Comparison of ENCODE assay signal across 11 cellular contexts in genomic region chr5:132264546-132265335, GRCh38. TPM values are rescaled to one million over a fixed set of nuclear protein-coding genes. Genes with fewer than 3 reads are reported as not detected.
A peak's percentile ranks its signal among the peaks of the same experiment; 100 is the strongest.
DNase-seq lines count a peak whose midpoint lies in the region; ATAC-seq and TF ChIP-seq lines count a peak whose summit lies in the region.
"Had no signal": no experiment of that assay in that cellular context is flagged by ENCODE, and none has a peak within 500 bp of the region (broad histone marks: within the 10 kb centered on the region; RNA-seq: fewer than 3 reads in every experiment).

No MANE protein-coding gene starts in this region.

- H3K4me2 ChIP-seq in skeletal muscle satellite cell (ENCODE audit: low read length): peak overlapping the region; percentile 27

- H3K4me1 ChIP-seq in skeletal muscle satellite cell (ENCODE audit: control insufficient read depth, insufficient read depth, low read length): peaks cover 90% of the 10 kb centered on the region

- CTCF ChIA-PET in WTC11 (lab: Charles Lee): interaction anchor here (1.2 to 4.0 kb wide), 4 partner anchors 8 to 29 kb away, joined by 3 to 15 read pairs (median 8); no protein-coding TSS in a partner anchor

- peak overlapping the region; percentile 79 for H3K27ac ChIP-seq in layer of hippocampus (ENCODE audit: low read depth, low read length)

- TF ChIP-seq CTCF in GM13977 (IDR thresholded peaks at IDR 0.05; ENCODE audit: extremely low read depth, insufficient read depth, missing control alignments) (no peak), WTC11 (IDR thresholded peaks at IDR 0.05) (no peak)

- H3K27me3 ChIP-seq in layer of hippocampus (ENCODE audit: control insufficient read depth, insufficient read depth, low read length) (no peaks in the 10 kb centered on the region), skeletal muscle satellite cell (ENCODE audit: control insufficient read depth, insufficient read depth, low read length) (no peaks in the 10 kb centered on the region)

- no peaks in the 10 kb centered on the region for H3K27me3 Mint-ChIP-seq in activated T-helper 17 cell treated with anti-CD3 and anti-CD28 coated beads, Interleukin-2, amount 50 U/mL, for 72 hours
- no peaks in the 10 kb centered on the region for H3K27me3 Mint-ChIP-seq in WTC11 (ENCODE audit: low read depth)
- H3K27me3 Mint-ChIP-seq in activated T-cell treated with anti-CD3 and anti-CD28 coated beads, Interleukin-2, amount 50 U/mL, for 24 hours: no peaks in the 10 kb centered on the region

- H3K9me3 ChIP-seq in skeletal muscle satellite cell (replicated peaks; ENCODE audit: low read length): no peaks in the 10 kb centered on the region

- ATAC-seq in activated T-helper 17 cell treated with anti-CD3 and anti-CD28 coated beads, Interleukin-2, amount 50 U/mL, for 72 hours (replicated peaks): no peak
- no peak for ATAC-seq in WTC11

- peaks cover 10% of the 10 kb centered on the region for H3K4me1 Mint-ChIP-seq in activated T-helper 17 cell treated with anti-CD3 and anti-CD28 coated beads, Interleukin-2, amount 50 U/mL, for 72 hours
- H3K4me1 Mint-ChIP-seq in WTC11: no peaks in the 10 kb centered on the region
- peaks cover 50% of the 10 kb centered on the region for H3K4me1 Mint-ChIP-seq in activated T-cell treated with anti-CD3 and anti-CD28 coated beads, Interleukin-2, amount 50 U/mL, for 24 hours (ENCODE audit: low read depth)
- H3K4me1 Mint-ChIP-seq: activated naive CD4-positive, alpha-beta T cell treated with anti-CD3 and anti-CD28 coated beads, Interleukin-2, amount 10 ng/mL, durations not matched to agents 7 days and 5 days had no signal

- POLR2A ChIA-PET in WTC11 (lab: Charles Lee): no interaction called here

- H3K9me3 Mint-ChIP-seq in activated T-helper 17 cell treated with anti-CD3 and anti-CD28 coated beads, Interleukin-2, amount 50 U/mL, for 72 hours: no peaks in the 10 kb centered on the region
- H3K9me3 Mint-ChIP-seq in WTC11: no peaks in the 10 kb centered on the region
- no peaks in the 10 kb centered on the region for H3K9me3 Mint-ChIP-seq in activated T-cell treated with anti-CD3 and anti-CD28 coated beads, Interleukin-2, amount 50 U/mL, for 24 hours
- H3K9me3 Mint-ChIP-seq: activated naive CD4-positive, alpha-beta T cell treated with anti-CD3 and anti-CD28 coated beads, Interleukin-2, amount 10 ng/mL, durations not matched to agents 7 days and 5 days had no signal

- no peaks in the 10 kb centered on the region for H3K36me3 Mint-ChIP-seq in activated T-helper 17 cell treated with anti-CD3 and anti-CD28 coated beads, Interleukin-2, amount 50 U/mL, for 72 hours (ENCODE audit: low read depth)
- H3K36me3 Mint-ChIP-seq in WTC11: no peaks in the 10 kb centered on the region
- H3K36me3 Mint-ChIP-seq in activated T-cell treated with anti-CD3 and anti-CD28 coated beads, Interleukin-2, amount 50 U/mL, for 24 hours (ENCODE audit: low read depth): no peaks in the 10 kb centered on the region
- H3K36me3 Mint-ChIP-seq: activated naive CD4-positive, alpha-beta T cell treated with anti-CD3 and anti-CD28 coated beads, Interleukin-2, amount 10 ng/mL, durations not matched to agents 7 days and 5 days had no signal

- H3K27ac Mint-ChIP-seq in activated T-helper 17 cell treated with anti-CD3 and anti-CD28 coated beads, Interleukin-2, amount 50 U/mL, for 72 hours: peak overlapping the region; percentile 16
- no peak overlapping the region for H3K27ac Mint-ChIP-seq in WTC11
- no peak overlapping the region for H3K27ac Mint-ChIP-seq in activated T-cell treated with anti-CD3 and anti-CD28 coated beads, Interleukin-2, amount 50 U/mL, for 24 hours
- H3K27ac Mint-ChIP-seq: activated naive CD4-positive, alpha-beta T cell treated with anti-CD3 and anti-CD28 coated beads, Interleukin-2, amount 10 ng/mL, durations not matched to agents 7 days and 5 days had no signal

- DNase-seq in GM13977 (ENCODE audit: low spot score) (peak; percentile 23), WTC11 (ENCODE audit: low spot score) (no peak), NCI-H69 (lab: John Stamatoyannopoulos, UW) (no peak), COLO668 (lab: John Stamatoyannopoulos, UW; ENCODE audit: unreplicated experiment) (no peak)
- no peak for DNase-seq in activated T-cell treated with anti-CD3 and anti-CD28 coated beads, Interleukin-2, amount 50 U/mL, for 24 hours
- DNase-seq: activated naive CD4-positive, alpha-beta T cell treated with anti-CD3 and anti-CD28 coated beads, Interleukin-2, amount 10 ng/mL, durations not matched to agents 7 days and 5 days; NCI-H1048; NK-92 treated with Interleukin-12 subunit alpha and Interleukin-12 subunit beta, amount 100 ng/mL, for 24 hours had no signal

- no peak overlapping the region for H3K4me3 ChIP-seq in skeletal muscle satellite cell (ENCODE audit: low read length)

- peak overlapping the region; percentile 69 for H3K9ac ChIP-seq in skeletal muscle satellite cell (ENCODE audit: low read depth, low read length)

- peaks cover 90% of the 10 kb centered on the region for H3K36me3 ChIP-seq in skeletal muscle satellite cell (ENCODE audit: insufficient read depth, low read length)

- in situ Hi-C loops in GM13977 (cut with MboI; ENCODE audit: low pct_unique_long_range_greater_than_20kb, low sequenced_read_pairs, unreplicated experiment): no loop called here

- no peak overlapping the region for H3K4me3 Mint-ChIP-seq in activated T-helper 17 cell treated with anti-CD3 and anti-CD28 coated beads, Interleukin-2, amount 50 U/mL, for 72 hours
- H3K4me3 Mint-ChIP-seq in WTC11: no peak overlapping the region
- H3K4me3 Mint-ChIP-seq in activated T-cell treated with anti-CD3 and anti-CD28 coated beads, Interleukin-2, amount 50 U/mL, for 24 hours: no peak overlapping the region
- H3K4me3 Mint-ChIP-seq: activated naive CD4-positive, alpha-beta T cell treated with anti-CD3 and anti-CD28 coated beads, Interleukin-2, amount 10 ng/mL, durations not matched to agents 7 days and 5 days had no signal

TF ChIP-seq in WTC11, 78 proteins besides CTCF, POLR2A, EP300 and RAD21:
- no peak for TF ChIP-seq ZNF263 (CRISPR knock-in tag; IDR thresholded peaks at IDR 0.05; ENCODE audit: low read depth)
- TF ChIP-seq ZNF219 (CRISPR knock-in tag; IDR thresholded peaks at IDR 0.05; ENCODE audit: borderline replicate concordance): no peak
- no peak for TF ChIP-seq ZNF425 (CRISPR knock-in tag; conservative IDR thresholded peaks at IDR 0.05)
- TF ChIP-seq NR1H2 (CRISPR knock-in tag; IDR thresholded peaks at IDR 0.05): no peak
- no peak for TF ChIP-seq SMAD3 (CRISPR knock-in tag; IDR thresholded peaks at IDR 0.05; ENCODE audit: borderline replicate concordance)
- TF ChIP-seq ZNF317 (CRISPR knock-in tag; IDR thresholded peaks at IDR 0.05; ENCODE audit: borderline replicate concordance, low read depth): no peak
- no peak for TF ChIP-seq MLX (CRISPR knock-in tag; IDR thresholded peaks at IDR 0.05)
- TF ChIP-seq IRF2 (CRISPR knock-in tag; IDR thresholded peaks at IDR 0.05; ENCODE audit: borderline replicate concordance, low read depth): no peak

RNA-seq across cellular contexts. Expression of gene PDLIM4, which starts 7.2 kb away (rescaled TPM):
- not detected for total RNA-seq in activated T-helper 17 cell treated with anti-CD3 and anti-CD28 coated beads, Interleukin-2, amount 50 U/mL, for 72 hours
- total RNA-seq in skeletal muscle satellite cell (2012; rRNA removed): 90.4 and 97.1 TPM in 2 replicates
- total RNA-seq in WTC11 (2021): 10.6 to 15.2 TPM (median 11.4 TPM) in 3 replicates

RNA-seq across cellular contexts. Expression of gene SLC22A4, which starts 29.5 kb away (rescaled TPM):
- total RNA-seq in activated T-helper 17 cell treated with anti-CD3 and anti-CD28 coated beads, Interleukin-2, amount 50 U/mL, for 72 hours: under 1 TPM; 0.58 to 0.93 TPM
- 5.7 and 7.4 TPM in 2 replicates for total RNA-seq in skeletal muscle satellite cell (2012; rRNA removed)
- 0.34 to 0.50 TPM (median 0.35 TPM) in 3 replicates for total RNA-seq in WTC11 (2021)

RNA-seq across cellular contexts. Expression of gene P4HA2, which starts 37.1 kb away (rescaled TPM):
- total RNA-seq in activated T-helper 17 cell treated with anti-CD3 and anti-CD28 coated beads, Interleukin-2, amount 50 U/mL, for 72 hours: 10 to 100 TPM in 1 of 2 donors, 1 to 10 TPM in 1; 8.4 to 22.9 TPM
- total RNA-seq in skeletal muscle satellite cell (2012; rRNA removed): 149 and 191 TPM in 2 replicates
- 15.1 to 19.0 TPM (median 17.8 TPM) in 3 replicates for total RNA-seq in WTC11 (2021)

Comparison
In these comparisons a context has a peak if more than half of its experiments do, and no peak if none do; other contexts are left out.
1. RNA of gene PDLIM4, which starts 7.2 kb away (total RNA-seq): 10.6 to 15.2 TPM in WTC11; not detected in activated T-helper 17 cell treated with anti-CD3 and anti-CD28 coated beads, Interleukin-2, amount 50 U/mL, for 72 hours; every median in the first group is over 10 times any median in the second.